In the genomic region with DNA sequence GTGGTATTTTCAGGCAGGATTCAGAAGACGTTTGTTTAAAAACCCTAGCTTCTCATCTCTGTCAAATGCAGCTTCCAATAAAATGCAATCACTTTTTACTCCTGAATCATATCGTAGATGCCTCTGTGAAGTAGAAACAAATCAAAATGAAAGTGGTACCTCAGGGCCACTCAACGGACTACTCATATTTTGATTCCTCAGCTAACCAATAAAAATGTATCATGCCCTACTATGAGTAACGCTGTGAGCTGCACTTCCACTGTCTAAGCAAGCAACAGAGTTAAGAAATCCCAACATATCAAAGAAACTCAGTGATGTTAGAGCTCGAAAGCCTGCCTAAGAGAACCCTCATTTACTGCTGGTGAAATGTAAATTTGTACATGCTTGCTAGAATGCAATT, we compare ENCODE assay signal across 8 cellular contexts.
DNase-seq lines count a peak whose midpoint lies in the region; ATAC-seq and TF ChIP-seq lines count a peak whose summit lies in the region.

No MANE protein-coding gene starts in this region.

- H3K4me3 ChIP-seq in RWPE2 (ENCODE audit: severe bottlenecking) (no peak overlapping the region), WERI-Rb-1 (ENCODE audit: low read depth, low read length) (no peak overlapping the region)
- H3K4me3 ChIP-seq in naive thymus-derived CD4-positive, alpha-beta T cell (ENCODE audit: low read length): peak overlapping the region; percentile 32

- H3K4me1 Mint-ChIP-seq in naive thymus-derived CD4-positive, alpha-beta T cell: peaks cover 29 to 42% (median 32%) of the 10 kb centered on the region in 7 donors
- H3K4me1 Mint-ChIP-seq in type B pancreatic cell (ENCODE audit: unreplicated experiment): peaks cover 15% of the 10 kb centered on the region

- CTCF ChIA-PET in naive thymus-derived CD4-positive, alpha-beta T cell (lab: Charles Lee): no interaction called here

- peak overlapping the region in 5 of 9 donors; percentile 19 to 67 (median 25) for H3K27ac Mint-ChIP-seq in naive thymus-derived CD4-positive, alpha-beta T cell
- H3K27ac Mint-ChIP-seq in type B pancreatic cell: no peak overlapping the region

- POLR2A ChIA-PET in naive thymus-derived CD4-positive, alpha-beta T cell (lab: Charles Lee): interaction anchor here (0.6 kb wide), 1 partner anchor 388 kb away, joined by 4 read pairs; no protein-coding TSS in a partner anchor

- no peak for TF ChIP-seq POLR2A in GM18505 (IDR thresholded peaks at IDR 0.05; ENCODE audit: borderline replicate concordance, extremely low read depth, insufficient read depth, insufficient read length)

- H3K27me3 ChIP-seq in RWPE2 (ENCODE audit: insufficient read depth, poor library complexity, severe bottlenecking) (no peaks in the 10 kb centered on the region), WERI-Rb-1 (ENCODE audit: insufficient read depth, low read depth, severe bottlenecking) (no peaks in the 10 kb centered on the region)
- no peaks in the 10 kb centered on the region for H3K27me3 ChIP-seq in naive thymus-derived CD4-positive, alpha-beta T cell (ENCODE audit: control insufficient read depth in 2 of 2, insufficient read depth in 2 of 2, low read length in 2 of 2)

- H3K36me3 Mint-ChIP-seq in naive thymus-derived CD4-positive, alpha-beta T cell: peaks cover 0 to 27% (median under 1%) of the 10 kb centered on the region in 5 donors
- H3K36me3 Mint-ChIP-seq in type B pancreatic cell: peaks cover 4% of the 10 kb centered on the region

- H3K27ac ChIP-seq in RWPE2 (ENCODE audit: poor library complexity, severe bottlenecking) (no peak overlapping the region), WERI-Rb-1 (no peak overlapping the region)
- no peak overlapping the region for H3K27ac ChIP-seq in naive thymus-derived CD4-positive, alpha-beta T cell (ENCODE audit: low read depth, low read length)

- no peaks in the 10 kb centered on the region for H3K27me3 Mint-ChIP-seq in naive thymus-derived CD4-positive, alpha-beta T cell
- no peaks in the 10 kb centered on the region for H3K27me3 Mint-ChIP-seq in type B pancreatic cell

- no peak for DNase-seq in RWPE2 (ENCODE audit: low spot score)
- no peak for DNase-seq in naive thymus-derived CD4-positive, alpha-beta T cell
- DNase-seq in NCI-H187 (lab: John Stamatoyannopoulos, UW): no peak
- no peak for DNase-seq in OCI-M1 (lab: John Stamatoyannopoulos, UW)
- no peak for DNase-seq in WERI-Rb-1
- DNase-seq in type B pancreatic cell (ENCODE audit: extremely low spot score, unreplicated experiment): no peak

- H3K9me3 ChIP-seq in RWPE2 (ENCODE audit: severe bottlenecking): no peaks in the 10 kb centered on the region
- no peaks in the 10 kb centered on the region for H3K9me3 ChIP-seq in naive thymus-derived CD4-positive, alpha-beta T cell (ENCODE audit: control insufficient read depth in 2 of 3, low read length in 3 of 3)
- no peaks in the 10 kb centered on the region for H3K9me3 ChIP-seq in WERI-Rb-1 (ENCODE audit: severe bottlenecking)

- peak overlapping the region in 6 of 10 donors; percentile 17 to 81 (median 53) for H3K4me3 Mint-ChIP-seq in naive thymus-derived CD4-positive, alpha-beta T cell
- no peak overlapping the region for H3K4me3 Mint-ChIP-seq in type B pancreatic cell

- peak; percentile 33 for ATAC-seq in GM18505 (IDR thresholded peaks at IDR 0.05; ENCODE audit: unreplicated experiment)
- peak; percentile 30 for ATAC-seq in HG02623 (IDR thresholded peaks at IDR 0.05; ENCODE audit: unreplicated experiment)
- ATAC-seq in RWPE2 (ENCODE audit: low read depth): peak; percentile 85
- ATAC-seq in naive thymus-derived CD4-positive, alpha-beta T cell: peak; percentile 44

- no peaks in the 10 kb centered on the region for H3K9me3 Mint-ChIP-seq in naive thymus-derived CD4-positive, alpha-beta T cell
- no peaks in the 10 kb centered on the region for H3K9me3 Mint-ChIP-seq in type B pancreatic cell

- intact Hi-C loops in naive thymus-derived CD4-positive, alpha-beta T cell (cut with micrococcal nuclease): loop anchor here in 1 of 2 donors (10.0 kb wide), 2 partner anchors 197 to 527 kb away; no protein-coding TSS in a partner anchor

- H3K36me3 ChIP-seq in RWPE2 (ENCODE audit: low read depth) (no peaks in the 10 kb centered on the region), WERI-Rb-1 (no peaks in the 10 kb centered on the region)
- H3K36me3 ChIP-seq in naive thymus-derived CD4-positive, alpha-beta T cell (ENCODE audit: control insufficient read depth in 2 of 3, insufficient read depth in 3 of 3, low read length in 3 of 3): no peaks in the 10 kb centered on the region

- TF ChIP-seq CTCF in RWPE2 (IDR thresholded peaks at IDR 0.05; ENCODE audit: poor library complexity, severe bottlenecking) (no peak), WERI-Rb-1 (IDR thresholded peaks at IDR 0.05; ENCODE audit: low read depth, low read length) (no peak), type B pancreatic cell (conservative IDR thresholded peaks at IDR 0.05) (no peak)

- H3K4me1 ChIP-seq in RWPE2 (ENCODE audit: insufficient read depth, poor library complexity, severe bottlenecking): peaks cover 3% of the 10 kb centered on the region
- peaks cover 3 to 8% of the 10 kb centered on the region in 2 donors for H3K4me1 ChIP-seq in naive thymus-derived CD4-positive, alpha-beta T cell (ENCODE audit: control insufficient read depth in 2 of 2, insufficient read depth in 2 of 2, low read length in 2 of 2)

Comparison
In these comparisons a context has a peak if more than half of its experiments do, and no peak if none do; other contexts are left out.
1. ATAC-seq: peak in every context shown above with its lines; median percentile 85 in RWPE2; 44 in naive thymus-derived CD4-positive, alpha-beta T cell; 33 in GM18505; 30 in HG02623.